In genomic region chr6:27158316-27158643, GRCh38 we compare ENCODE assay signal across 2 cellular contexts.
A peak's percentile ranks its signal among the peaks of the same experiment; 100 is the strongest.
TF ChIP-seq lines count a peak whose summit lies in the region.

No MANE protein-coding gene starts in this region.

TF ChIP-seq in IMR-90, 13 proteins besides CTCF, POLR2A, EP300 and RAD21:
- TF ChIP-seq NFE2L2 (IDR thresholded peaks at IDR 0.05; ENCODE audit: low read depth, low read length) (no peak), RFX5 (IDR thresholded peaks at IDR 0.05; ENCODE audit: low read depth, low read length) (no peak), BHLHE40 (IDR thresholded peaks at IDR 0.05; ENCODE audit: low read depth, low read length) (no peak), MXI1 (IDR thresholded peaks at IDR 0.05; ENCODE audit: borderline replicate concordance, low read depth, low read length) (no peak), SMC3 (IDR thresholded peaks at IDR 0.05; ENCODE audit: low read depth, low read length) (no peak), MAZ (IDR thresholded peaks at IDR 0.05; ENCODE audit: borderline replicate concordance, low read depth, low read length) (no peak)

TF ChIP-seq in GM12878, 131 proteins besides CTCF, POLR2A, EP300 and RAD21:
- TF ChIP-seq LARP7 (IDR thresholded peaks at IDR 0.05) (no peak), SKIL (IDR thresholded peaks at IDR 0.05; ENCODE audit: low read depth, poor library complexity, severe bottlenecking) (peak; percentile 10)
TF ChIP-seq in GM12878: peak in this region for 1.
